2 cellular contexts compared by ENCODE assay signal in the genomic region with DNA sequence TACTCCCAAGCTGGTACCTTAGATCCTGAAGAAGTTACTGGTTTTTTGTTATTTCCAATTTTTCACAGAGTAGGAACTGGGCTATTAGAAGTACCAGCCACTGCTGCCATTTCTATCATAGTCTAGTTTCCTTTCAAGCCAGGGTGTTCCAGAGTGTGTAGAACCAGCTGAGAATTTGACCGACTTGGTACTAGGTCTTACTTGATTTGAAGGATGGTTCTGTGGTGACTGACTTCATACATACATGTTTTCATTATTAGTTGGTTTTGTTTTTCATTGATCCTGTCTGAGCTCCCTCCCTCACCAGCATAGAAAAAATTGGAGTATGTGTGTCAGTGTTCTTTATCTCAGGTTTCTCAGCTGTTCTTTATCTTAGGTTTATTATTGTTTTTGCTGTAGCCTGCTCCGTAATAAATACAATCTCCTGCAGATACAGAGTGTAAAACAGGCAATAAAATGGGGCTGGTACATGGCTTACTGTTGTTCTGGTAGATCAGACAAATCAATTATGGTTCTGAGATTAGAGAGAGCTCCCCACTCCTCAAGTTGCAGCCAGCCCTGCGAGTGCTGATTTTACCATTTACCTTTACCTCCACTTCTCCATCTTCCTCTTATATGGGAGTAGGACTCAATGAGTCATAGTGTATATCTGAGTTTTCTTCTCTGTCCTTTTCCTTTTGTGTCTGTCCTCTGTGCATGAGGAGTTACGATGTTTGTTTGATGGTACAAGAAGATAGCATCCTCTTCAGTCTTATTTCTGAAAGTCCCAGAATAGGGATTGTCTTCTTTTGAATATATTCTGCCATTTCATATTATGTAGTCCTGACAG.
TF ChIP-seq lines count a peak whose summit lies in the region.

No MANE protein-coding gene starts in this region.

TF ChIP-seq in HEK293T, 16 proteins besides CTCF, POLR2A, EP300 and RAD21:
- TF ChIP-seq LEF1 (IDR thresholded peaks at IDR 0.05; ENCODE audit: borderline replicate concordance) (no peak), ZNF384 (IDR thresholded peaks at IDR 0.05) (peak; percentile 90)
- TF ChIP-seq, protein P1, sequence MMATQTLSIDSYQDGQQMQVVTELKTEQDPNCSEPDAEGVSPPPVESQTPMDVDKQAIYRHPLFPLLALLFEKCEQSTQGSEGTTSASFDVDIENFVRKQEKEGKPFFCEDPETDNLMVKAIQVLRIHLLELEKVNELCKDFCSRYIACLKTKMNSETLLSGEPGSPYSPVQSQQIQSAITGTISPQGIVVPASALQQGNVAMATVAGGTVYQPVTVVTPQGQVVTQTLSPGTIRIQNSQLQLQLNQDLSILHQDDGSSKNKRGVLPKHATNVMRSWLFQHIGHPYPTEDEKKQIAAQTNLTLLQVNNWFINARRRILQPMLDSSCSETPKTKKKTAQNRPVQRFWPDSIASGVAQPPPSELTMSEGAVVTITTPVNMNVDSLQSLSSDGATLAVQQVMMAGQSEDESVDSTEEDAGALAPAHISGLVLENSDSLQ (IDR thresholded peaks at IDR 0.05), result 0 out of 2 replicates have a peak, but pooled peaks have one; percentile 6

TF ChIP-seq in GM12878, 131 proteins besides CTCF, POLR2A, EP300 and RAD21:
- TF ChIP-seq SUPT20H (IDR thresholded peaks at IDR 0.05; ENCODE audit: borderline replicate concordance, control insufficient read depth, low read depth, low read length) (no peak), RUNX3 (IDR thresholded peaks at IDR 0.05; ENCODE audit: low read length) (peak; percentile 25; the same call in 1 of the 2 replicates)
